21 cellular contexts compared by ENCODE assay signal in genomic region chr5:1319436-1320343, GRCh38. TPM values are rescaled to one million over a fixed set of nuclear protein-coding genes. Genes with fewer than 3 reads are reported as not detected.
A peak's percentile ranks its signal among the peaks of the same experiment; 100 is the strongest.
DNase-seq lines count a peak whose midpoint lies in the region; ATAC-seq and TF ChIP-seq lines count a peak whose summit lies in the region.
"Had no signal": no experiment of that assay in that cellular context is flagged by ENCODE, and none has a peak within 500 bp of the region (broad histone marks: within the 10 kb centered on the region; RNA-seq: fewer than 3 reads in every experiment).

No MANE protein-coding gene starts in this region.

- peaks cover 79% of the 10 kb centered on the region for H3K36me3 ChIP-seq in WERI-Rb-1
- H3K36me3 ChIP-seq: colonic mucosa had no signal

- H3K9me3 Mint-ChIP-seq in natural killer cell treated with Interleukin-12 subunit alpha and Interleukin-12 subunit beta and Interleukin-15 and Interleukin-18, amount 100 ng/mL, for 72 hours: no peaks in the 10 kb centered on the region
- H3K9me3 Mint-ChIP-seq in osteocyte (ENCODE audit: unreplicated experiment): no peaks in the 10 kb centered on the region
- H3K9me3 Mint-ChIP-seq: IgD-negative memory B cell, T-cell had no signal

- no peak overlapping the region for H3K27ac Mint-ChIP-seq in natural killer cell treated with Interleukin-12 subunit alpha and Interleukin-12 subunit beta and Interleukin-15 and Interleukin-18, amount 100 ng/mL, for 72 hours
- H3K27ac Mint-ChIP-seq in osteocyte (ENCODE audit: unreplicated experiment): no peak overlapping the region
- H3K27ac Mint-ChIP-seq: activated CD8-positive, alpha-beta T cell treated with anti-CD3 and anti-CD28 coated beads, Interleukin-2, amount 10 ng/mL, durations not matched to agents 7 days and 5 days; IgD-negative memory B cell had no signal

- TF ChIP-seq CTCF in GM12873 (IDR thresholded peaks at IDR 0.05; ENCODE audit: insufficient read depth, low read depth, low read length, missing control alignments) (peak; percentile 19), WERI-Rb-1 (IDR thresholded peaks at IDR 0.05; ENCODE audit: low read depth, low read length) (0 out of 2 replicates have a peak, but pooled peaks have one; percentile 5), osteocyte (IDR thresholded peaks at IDR 0.05) (no peak)

- peak; percentile 84 for DNase-seq in COLO668 (lab: John Stamatoyannopoulos, UW; ENCODE audit: unreplicated experiment)
- peak; percentile 9 for DNase-seq in WERI-Rb-1
- peak; percentile 46 for DNase-seq in natural killer cell treated with Interleukin-12 subunit alpha and Interleukin-12 subunit beta and Interleukin-15 and Interleukin-18, amount 100 ng/mL, for 72 hours (ENCODE audit: low spot score)
- DNase-seq in osteocyte (ENCODE audit: extremely low spot score, unreplicated experiment): no peak
- no peak for DNase-seq in central memory CD4-positive, alpha-beta T cell
- DNase-seq: activated CD8-positive, alpha-beta T cell treated with anti-CD3 and anti-CD28 coated beads, Interleukin-2, amount 10 ng/mL, durations not matched to agents 7 days and 5 days; activated gamma-delta T cell; colonic mucosa; left ventricle myocardium superior; NCI-H1092; occipital lobe; RPMI8226; stimulated activated CD4-positive, alpha-beta T cell treated with anti-CD3 and anti-CD28 coated beads, Interleukin-1b, Interleukin-23, amount 100 ng/mL, for 48 hours had no signal

- H3K36me3 Mint-ChIP-seq in natural killer cell treated with Interleukin-12 subunit alpha and Interleukin-12 subunit beta and Interleukin-15 and Interleukin-18, amount 100 ng/mL, for 72 hours: peaks cover 21% of the 10 kb centered on the region
- H3K36me3 Mint-ChIP-seq in osteocyte (ENCODE audit: unreplicated experiment): peaks cover 42% of the 10 kb centered on the region
- H3K36me3 Mint-ChIP-seq: IgD-negative memory B cell had no signal

- no peaks in the 10 kb centered on the region for H3K9me3 ChIP-seq in WERI-Rb-1 (ENCODE audit: severe bottlenecking)
- H3K9me3 ChIP-seq: ascending aorta, colonic mucosa had no signal

- H3K4me3 Mint-ChIP-seq in natural killer cell treated with Interleukin-12 subunit alpha and Interleukin-12 subunit beta and Interleukin-15 and Interleukin-18, amount 100 ng/mL, for 72 hours: no peak overlapping the region
- no peak overlapping the region for H3K4me3 Mint-ChIP-seq in osteocyte (ENCODE audit: unreplicated experiment)
- H3K4me3 Mint-ChIP-seq: activated CD8-positive, alpha-beta T cell treated with anti-CD3 and anti-CD28 coated beads, Interleukin-2, amount 10 ng/mL, durations not matched to agents 7 days and 5 days; T-cell had no signal

- peaks cover 24 to 29% of the 10 kb centered on the region in 2 donors for H3K4me1 Mint-ChIP-seq in natural killer cell treated with Interleukin-12 subunit alpha and Interleukin-12 subunit beta and Interleukin-15 and Interleukin-18, amount 100 ng/mL, for 72 hours (ENCODE audit: low read depth in 2 of 2)
- no peaks in the 10 kb centered on the region for H3K4me1 Mint-ChIP-seq in osteocyte (ENCODE audit: unreplicated experiment)

- peaks cover 0 to 7% of the 10 kb centered on the region in 2 donors for H3K27me3 Mint-ChIP-seq in natural killer cell treated with Interleukin-12 subunit alpha and Interleukin-12 subunit beta and Interleukin-15 and Interleukin-18, amount 100 ng/mL, for 72 hours
- no peaks in the 10 kb centered on the region for H3K27me3 Mint-ChIP-seq in osteocyte (ENCODE audit: unreplicated experiment)
- H3K27me3 Mint-ChIP-seq: T-cell had no signal

- H3K4me3 ChIP-seq in WERI-Rb-1 (ENCODE audit: low read depth, low read length): no peak overlapping the region
- H3K4me3 ChIP-seq: ascending aorta, colonic mucosa had no signal

- no peak overlapping the region for H3K27ac ChIP-seq in WERI-Rb-1
- H3K27ac ChIP-seq: ascending aorta, colonic mucosa had no signal

- ATAC-seq in natural killer cell treated with Interleukin-12 subunit alpha and Interleukin-12 subunit beta and Interleukin-15 and Interleukin-18, amount 100 ng/mL, for 72 hours: no peak
- no peak for ATAC-seq in GM19455 (IDR thresholded peaks at IDR 0.05; ENCODE audit: unreplicated experiment)
- ATAC-seq: activated CD8-positive, alpha-beta T cell treated with anti-CD3 and anti-CD28 coated beads, Interleukin-2, amount 10 ng/mL, durations not matched to agents 7 days and 5 days; left ventricle myocardium superior; sciatic nerve; T-cell had no signal

- no peaks in the 10 kb centered on the region for H3K27me3 ChIP-seq in WERI-Rb-1 (ENCODE audit: insufficient read depth, low read depth, severe bottlenecking)
- H3K27me3 ChIP-seq: ascending aorta, colonic mucosa had no signal

RNA-seq across cellular contexts. Expression of gene TERT, which starts 24.8 kb away (rescaled TPM):
- total RNA-seq in natural killer cell treated with Interleukin-12 subunit alpha and Interleukin-12 subunit beta and Interleukin-15 and Interleukin-18, amount 100 ng/mL, for 72 hours: 1 to 10 TPM in 1 of 2 donors, not detected in 1; 1.3 TPM
- not detected in 2 replicates for total RNA-seq in osteocyte
- total RNA-seq: ascending aorta, frontal cortex, left ventricle myocardium superior, occipital lobe, subcutaneous adipose tissue had no signal

RNA-seq across cellular contexts. Expression of gene CLPTM1L, which starts 25.2 kb away (rescaled TPM):
- 100 to 1,000 TPM; 112 to 178 TPM for total RNA-seq in natural killer cell treated with Interleukin-12 subunit alpha and Interleukin-12 subunit beta and Interleukin-15 and Interleukin-18, amount 100 ng/mL, for 72 hours
- 88.0 and 93.1 TPM in 2 replicates for total RNA-seq in osteocyte

Comparison
In these comparisons a context has a peak if more than half of its experiments do, and no peak if none do; other contexts are left out.
1. DNase-seq: peak in COLO668 (single experiment), WERI-Rb-1 (single experiment) and natural killer cell treated with Interleukin-12 subunit alpha and Interleukin-12 subunit beta and Interleukin-15 and Interleukin-18, amount 100 ng/mL, for 72 hours (single experiment); none in osteocyte (single experiment) and central memory CD4-positive, alpha-beta T cell (single experiment).